9 cellular contexts compared by ENCODE assay signal in genomic region chr1:154386643-154387352, GRCh38. TPM values are rescaled to one million over a fixed set of nuclear protein-coding genes. Genes with fewer than 3 reads are reported as not detected.
DNase-seq lines count a peak whose midpoint lies in the region; ATAC-seq and TF ChIP-seq lines count a peak whose summit lies in the region.
"Had no signal": no experiment of that assay in that cellular context is flagged by ENCODE, and none has a peak within 500 bp of the region (broad histone marks: within the 10 kb centered on the region; RNA-seq: fewer than 3 reads in every experiment).

No MANE protein-coding gene starts in this region.

- TF ChIP-seq EP300 in transverse colon (IDR thresholded peaks at IDR 0.05; ENCODE audit: low read depth) = no peak

- TF ChIP-seq POLR2A in transverse colon (IDR thresholded peaks at IDR 0.05) = no peak

- CTCF ChIA-PET in CD8-positive, alpha-beta memory T cell (lab: Charles Lee) = interaction anchor here (2.5 kb wide), 1 partner anchor 17 kb away, joined by 11 read pairs; the partner anchor contains the start of gene IL6R

- no peaks in the 10 kb centered on the region for H3K9me3 Mint-ChIP-seq in CD8-positive, alpha-beta memory T cell
- H3K9me3 Mint-ChIP-seq in endothelial cell (ENCODE audit: unreplicated experiment) = no peaks in the 10 kb centered on the region
- H3K9me3 Mint-ChIP-seq: nephron had no signal

- peak overlapping the region; percentile 31 to 86 (median 80) for H3K4me3 Mint-ChIP-seq in CD8-positive, alpha-beta memory T cell
- no peak overlapping the region for H3K4me3 Mint-ChIP-seq in endothelial cell (ENCODE audit: unreplicated experiment)
- H3K4me3 Mint-ChIP-seq: nephron had no signal

- H3K4me1 ChIP-seq in CD8-positive, alpha-beta memory T cell (ENCODE audit: insufficient read depth, low read length) = peaks cover 33% of the 10 kb centered on the region
- H3K4me1 ChIP-seq in lower lobe of right lung (peaks cover 22% of the 10 kb centered on the region), transverse colon (peaks cover 0 to 24% (median 6%) of the 10 kb centered on the region in 4 donors)

- H3K4me1 Mint-ChIP-seq in CD8-positive, alpha-beta memory T cell = peaks cover 28 to 34% (median 31%) of the 10 kb centered on the region in 3 donors
- peaks cover 3% of the 10 kb centered on the region for H3K4me1 Mint-ChIP-seq in endothelial cell (ENCODE audit: unreplicated experiment)
- H3K4me1 Mint-ChIP-seq: nephron had no signal

- no peaks in the 10 kb centered on the region for H3K27me3 Mint-ChIP-seq in CD8-positive, alpha-beta memory T cell
- H3K27me3 Mint-ChIP-seq in endothelial cell (ENCODE audit: unreplicated experiment) = peaks cover 4% of the 10 kb centered on the region

- TF ChIP-seq CTCF in lower lobe of right lung (IDR thresholded peaks at IDR 0.05) (no peak), transverse colon (IDR thresholded peaks at IDR 0.05) (no peak), endothelial cell (IDR thresholded peaks at IDR 0.05; ENCODE audit: unreplicated experiment) (no peak)

- 45 to 58% methylated on average over 3 to 11 of the region's 11 CpGs for WGBS in transverse colon (ENCODE audit: low coverage in 1 of 2), 2 donors

- peak overlapping the region; percentile 90 to 100 (median 97) for H3K27ac Mint-ChIP-seq in CD8-positive, alpha-beta memory T cell
- H3K27ac Mint-ChIP-seq in endothelial cell (ENCODE audit: unreplicated experiment) = no peak overlapping the region
- H3K27ac Mint-ChIP-seq: nephron had no signal

- no peaks in the 10 kb centered on the region for H3K36me3 ChIP-seq in CD8-positive, alpha-beta memory T cell (ENCODE audit: insufficient read depth, low read length)
- H3K36me3 ChIP-seq in lower lobe of right lung = no peaks in the 10 kb centered on the region
- no peaks in the 10 kb centered on the region for H3K36me3 ChIP-seq in transverse colon

- in situ Hi-C loops in transverse colon (cut with MboI; ENCODE audit: low pct_ligation_motif_present in 1 of 4, low pct_unique_long_range_greater_than_20kb in 1 of 4, low sequenced_read_pairs in 3 of 4) = no loop called here

- intact Hi-C loops in lower lobe of right lung (cut with DNase I) = no loop called here
- intact Hi-C loops in transverse colon (cut with DNase I; ENCODE audit: low total_unique reads) = no loop called here

- POLR2A ChIA-PET in CD8-positive, alpha-beta memory T cell (lab: Charles Lee) = interaction anchor here (0.6 to 1.0 kb wide), 3 partner anchors 22 to 394 kb away, joined by 3 to 5 read pairs (median 4); no protein-coding TSS in a partner anchor

- H3K9me3 ChIP-seq in CD8-positive, alpha-beta memory T cell (ENCODE audit: low read length) = no peaks in the 10 kb centered on the region
- H3K9me3 ChIP-seq in lower lobe of right lung (no peaks in the 10 kb centered on the region), transverse colon (no peaks in the 10 kb centered on the region)

- DNase-seq in CD8-positive, alpha-beta memory T cell = peak; percentile 47 to 78 (median 61)
- peak; percentile 87 to 93 for DNase-seq in activated CD4-positive, alpha-beta T cell treated with anti-CD3 and anti-CD28 coated beads, Interleukin-2, amount 50 U/mL, for 48 hours
- DNase-seq in lower lobe of right lung = no peak
- peak; percentile 39 for DNase-seq in transverse colon
- DNase-seq in GF-D8 (lab: John Stamatoyannopoulos, UW) = no peak
- no peak for DNase-seq in endothelial cell (ENCODE audit: low spot score)
- no peak for DNase-seq in DMS114 treated with DMSO at 0.1 percent for 48 hours (lab: John Stamatoyannopoulos, UW; ENCODE audit: unreplicated experiment)

- no peaks in the 10 kb centered on the region for H3K36me3 Mint-ChIP-seq in CD8-positive, alpha-beta memory T cell
- H3K36me3 Mint-ChIP-seq in endothelial cell (ENCODE audit: low read depth, unreplicated experiment) = no peaks in the 10 kb centered on the region

- ATAC-seq in HG03025 (IDR thresholded peaks at IDR 0.05; ENCODE audit: low FRiP score, unreplicated experiment) (peak; percentile 65), lower lobe of right lung (peak; percentile 81 to 92)

- peak overlapping the region; percentile 43 for H3K27ac ChIP-seq in CD8-positive, alpha-beta memory T cell (ENCODE audit: low read depth, low read length)
- H3K27ac ChIP-seq in lower lobe of right lung (no peak overlapping the region), transverse colon (peak overlapping the region; percentile 38 to 75 (median 54))

- no peaks in the 10 kb centered on the region for H3K27me3 ChIP-seq in CD8-positive, alpha-beta memory T cell (ENCODE audit: insufficient read depth, low read length, poor library complexity, severe bottlenecking)
- H3K27me3 ChIP-seq in lower lobe of right lung (ENCODE audit: low read depth) = no peaks in the 10 kb centered on the region
- H3K27me3 ChIP-seq in transverse colon = no peaks in the 10 kb centered on the region

- H3K4me3 ChIP-seq in CD8-positive, alpha-beta memory T cell (ENCODE audit: low read length) = peak overlapping the region; percentile 16
- H3K4me3 ChIP-seq in lower lobe of right lung = no peak overlapping the region
- H3K4me3 ChIP-seq in transverse colon = peak overlapping the region in 1 of 4 donors; percentile 2

RNA-seq across cellular contexts. Expression of gene IL6R, which starts 18.3 kb away (rescaled TPM):
- total RNA-seq in CD8-positive, alpha-beta memory T cell = 1 to 10 TPM; 2.8 to 3.8 TPM
- polyA plus RNA-seq in CD8-positive, alpha-beta memory T cell = 12.8 TPM
- total RNA-seq in lower lobe of right lung (48.5 TPM), transverse colon (100 to 1,000 TPM in 1 of 4 donors, 10 to 100 TPM in 3; 10.7 to 107 (median 77.3) TPM), endothelial cell (ENCODE audit: unreplicated experiment) (1.0 TPM)

Comparison
In these comparisons a context has a peak if more than half of its experiments do, and no peak if none do; other contexts are left out.
1. DNase-seq: peak in CD8-positive, alpha-beta memory T cell (5 of 5), activated CD4-positive, alpha-beta T cell treated with anti-CD3 and anti-CD28 coated beads, Interleukin-2, amount 50 U/mL, for 48 hours (2 of 2) and transverse colon (single experiment); none in lower lobe of right lung (single experiment), GF-D8 (single experiment), endothelial cell (single experiment) and DMS114 treated with DMSO at 0.1 percent for 48 hours (single experiment).